Comparison of ENCODE assay signal across 9 cellular contexts in the genomic region with DNA sequence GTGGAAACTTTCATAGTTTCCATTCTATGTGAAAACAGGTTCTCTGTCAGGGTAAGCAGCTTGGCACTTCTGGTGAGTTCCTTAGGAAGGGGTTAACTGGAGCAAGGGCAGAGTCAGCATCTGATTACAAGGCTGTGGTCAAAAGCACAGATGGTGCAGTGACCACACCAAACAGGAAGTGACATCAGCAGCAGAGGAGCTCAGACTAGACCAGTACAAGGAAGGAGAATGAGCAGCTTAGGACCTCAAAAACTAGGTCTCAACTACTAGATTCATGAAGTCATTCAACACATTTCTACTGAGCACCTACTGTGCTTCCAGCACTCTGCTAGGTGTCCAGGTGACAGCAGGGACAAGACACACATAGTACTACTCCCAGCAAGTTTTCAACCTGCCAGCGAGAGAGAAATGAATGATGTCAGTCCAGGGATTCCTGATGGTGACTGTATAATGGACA.
DNase-seq lines count a peak whose midpoint lies in the region; ATAC-seq and TF ChIP-seq lines count a peak whose summit lies in the region.
"Had no signal": no experiment of that assay in that cellular context is flagged by ENCODE, and none has a peak within 500 bp of the region (broad histone marks: within the 10 kb centered on the region; RNA-seq: fewer than 3 reads in every experiment).

No MANE protein-coding gene starts in this region.

- H3K27me3 Mint-ChIP-seq in CD8-positive, alpha-beta memory T cell, result peaks cover 9 to 11% of the 10 kb centered on the region in 2 donors
- H3K27me3 Mint-ChIP-seq in dendritic cell treated with granulocyte-macrophage colony-stimulating factor and Interleukin-4, amounts not matched to agents 40 ng/mL and 50 ng/mL, for 4 days, result peaks cover 19% of the 10 kb centered on the region

- H3K36me3 Mint-ChIP-seq in CD8-positive, alpha-beta memory T cell, result no peaks in the 10 kb centered on the region
- H3K36me3 Mint-ChIP-seq in dendritic cell treated with granulocyte-macrophage colony-stimulating factor and Interleukin-4, amounts not matched to agents 40 ng/mL and 50 ng/mL, for 4 days (ENCODE audit: low read depth), result no peaks in the 10 kb centered on the region

- H3K27me3 ChIP-seq in CD8-positive, alpha-beta memory T cell (ENCODE audit: insufficient read depth, low read length, poor library complexity, severe bottlenecking), result no peaks in the 10 kb centered on the region
- H3K27me3 ChIP-seq in stomach (peaks cover 0 to 9% (median 0%) of the 10 kb centered on the region in 3 donors), BE2C (no peaks in the 10 kb centered on the region)

- no peak overlapping the region for H3K4me3 Mint-ChIP-seq in CD8-positive, alpha-beta memory T cell
- no peak overlapping the region for H3K4me3 Mint-ChIP-seq in dendritic cell treated with granulocyte-macrophage colony-stimulating factor and Interleukin-4, amounts not matched to agents 40 ng/mL and 50 ng/mL, for 4 days
- H3K4me3 Mint-ChIP-seq: nephron had no signal

- peak overlapping the region in 1 of 8 donors; percentile 7 for H3K27ac Mint-ChIP-seq in CD8-positive, alpha-beta memory T cell
- peak overlapping the region; percentile 81 for H3K27ac Mint-ChIP-seq in dendritic cell treated with granulocyte-macrophage colony-stimulating factor and Interleukin-4, amounts not matched to agents 40 ng/mL and 50 ng/mL, for 4 days
- H3K27ac Mint-ChIP-seq: nephron had no signal

- CTCF ChIA-PET in CD8-positive, alpha-beta memory T cell (lab: Charles Lee), result no interaction called here

- H3K9me3 Mint-ChIP-seq in CD8-positive, alpha-beta memory T cell, result peaks cover 0 to 5% (median 2%) of the 10 kb centered on the region in 5 donors
- H3K9me3 Mint-ChIP-seq in dendritic cell treated with granulocyte-macrophage colony-stimulating factor and Interleukin-4, amounts not matched to agents 40 ng/mL and 50 ng/mL, for 4 days, result no peaks in the 10 kb centered on the region

- no peaks in the 10 kb centered on the region for H3K4me1 Mint-ChIP-seq in CD8-positive, alpha-beta memory T cell
- H3K4me1 Mint-ChIP-seq in dendritic cell treated with granulocyte-macrophage colony-stimulating factor and Interleukin-4, amounts not matched to agents 40 ng/mL and 50 ng/mL, for 4 days (ENCODE audit: low read depth), result peaks cover 26% of the 10 kb centered on the region

- no peak for TF ChIP-seq POLR2A in stomach (IDR thresholded peaks at IDR 0.05)

- DNase-seq in CD8-positive, alpha-beta memory T cell, result no peak
- DNase-seq in HT-29 (ENCODE audit: low spot score) (peak; percentile 10), stomach (peak; percentile 29), SHP77 (lab: John Stamatoyannopoulos, UW) (no peak), BE2C (no peak), NCI-H1694 (lab: John Stamatoyannopoulos, UW) (no peak)

- ATAC-seq in GM21381 (IDR thresholded peaks at IDR 0.05; ENCODE audit: unreplicated experiment), result peak; percentile 91

- 75 to 100% (median 93%) methylated on average over 1 of the region's 1 CpG for WGBS in stomach, 5 donors

- TF ChIP-seq CTCF in stomach (IDR thresholded peaks at IDR 0.05), result no peak
- TF ChIP-seq CTCF in BE2C (IDR thresholded peaks at IDR 0.05; ENCODE audit: low read depth, low read length), result no peak

- no peaks in the 10 kb centered on the region for H3K4me1 ChIP-seq in CD8-positive, alpha-beta memory T cell (ENCODE audit: insufficient read depth, low read length)
- H3K4me1 ChIP-seq in stomach (no peaks in the 10 kb centered on the region), BE2C (no peaks in the 10 kb centered on the region)

- no peaks in the 10 kb centered on the region for H3K36me3 ChIP-seq in CD8-positive, alpha-beta memory T cell (ENCODE audit: insufficient read depth, low read length)
- H3K36me3 ChIP-seq in stomach (no peaks in the 10 kb centered on the region), BE2C (no peaks in the 10 kb centered on the region)

- H3K27ac ChIP-seq in CD8-positive, alpha-beta memory T cell (ENCODE audit: low read depth, low read length), result peak overlapping the region; percentile 51
- H3K27ac ChIP-seq in stomach, result peak overlapping the region in 4 of 5 donors; percentile 25 to 54 (median 38)

- H3K4me3 ChIP-seq in CD8-positive, alpha-beta memory T cell (ENCODE audit: low read length), result no peak overlapping the region
- H3K4me3 ChIP-seq in stomach (no peak overlapping the region), BE2C (ENCODE audit: low read depth, low read length) (no peak overlapping the region)

- TF ChIP-seq EP300 in stomach (IDR thresholded peaks at IDR 0.05), result no peak

- intact Hi-C loops in dendritic cell treated with granulocyte-macrophage colony-stimulating factor and Interleukin-4, amounts not matched to agents 40 ng/mL and 50 ng/mL, for 4 days (cut with micrococcal nuclease), result no loop called here
- intact Hi-C loops in stomach (cut with DNase I; ENCODE audit: low total_unique reads), result no loop called here

- no peaks in the 10 kb centered on the region for H3K9me3 ChIP-seq in CD8-positive, alpha-beta memory T cell (ENCODE audit: low read length)
- H3K9me3 ChIP-seq in stomach, result no peaks in the 10 kb centered on the region
- no peaks in the 10 kb centered on the region for H3K9me3 ChIP-seq in BE2C

- POLR2A ChIA-PET in CD8-positive, alpha-beta memory T cell (lab: Charles Lee), result no interaction called here

Comparison
In these comparisons a context has a peak if more than half of its experiments do, and no peak if none do; other contexts are left out.
1. DNase-seq: peak in HT-29 (single experiment) and stomach (single experiment); none in CD8-positive, alpha-beta memory T cell (0 of 5), SHP77 (0 of 2), BE2C (single experiment) and NCI-H1694 (single experiment).